In the genomic region with DNA sequence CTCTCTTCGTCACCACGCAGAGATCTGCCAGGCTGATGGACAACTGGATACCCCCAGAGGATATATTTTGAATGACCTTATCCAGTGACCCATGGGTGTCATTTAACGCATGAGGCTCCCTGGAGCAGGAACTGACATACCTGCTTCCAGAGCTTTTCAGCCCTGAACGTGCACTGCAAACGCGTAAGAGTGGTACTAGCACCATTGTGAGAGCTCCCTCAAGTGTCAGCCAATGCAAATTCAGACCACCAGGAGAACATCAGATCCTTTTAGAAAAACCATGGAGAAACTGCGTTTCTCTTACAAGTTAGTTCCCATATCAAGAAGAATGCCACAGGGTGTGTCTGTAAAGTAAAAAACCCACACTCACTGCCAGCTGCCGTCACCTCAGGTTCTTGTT, we compare ENCODE assay signal across 10 cellular contexts. TPM values are rescaled to one million over a fixed set of nuclear protein-coding genes. Genes with fewer than 3 reads are reported as not detected.
DNase-seq lines count a peak whose midpoint lies in the region; ATAC-seq and TF ChIP-seq lines count a peak whose summit lies in the region.
"Had no signal": no experiment of that assay in that cellular context is flagged by ENCODE, and none has a peak within 500 bp of the region (broad histone marks: within the 10 kb centered on the region; RNA-seq: fewer than 3 reads in every experiment).

No MANE protein-coding gene starts in this region.

- peaks cover 6% of the 10 kb centered on the region for H3K36me3 Mint-ChIP-seq in Caco-2 (ENCODE audit: insufficient read depth, unreplicated experiment)
- H3K36me3 Mint-ChIP-seq: IgD-negative memory B cell had no signal

- no peaks in the 10 kb centered on the region for H3K4me1 ChIP-seq in Caco-2

- no peaks in the 10 kb centered on the region for H3K9me3 ChIP-seq in Caco-2

- H3K27ac Mint-ChIP-seq in Caco-2 (ENCODE audit: unreplicated experiment) = no peak overlapping the region
- H3K27ac Mint-ChIP-seq: IgD-negative memory B cell had no signal

- peak; percentile 41 to 46 for DNase-seq in Caco-2
- DNase-seq in HCEC 1CT = peak; percentile 8
- peak; percentile 24 for DNase-seq in SK-N-DZ (ENCODE audit: low spot score)
- DNase-seq in left kidney (ENCODE audit: low read depth, low spot score) = peak; percentile 71
- DNase-seq in activated CD4-positive, alpha-beta T cell treated with anti-CD3 and anti-CD28 coated beads, Interleukin-2, amount 50 U/mL, for 1 hour = no peak
- DNase-seq in GM13976 (ENCODE audit: low spot score) = no peak

- H3K27me3 Mint-ChIP-seq in Caco-2 (ENCODE audit: insufficient read depth, unreplicated experiment) = peaks cover 3% of the 10 kb centered on the region

- no peak overlapping the region for H3K4me3 ChIP-seq in Caco-2 (ENCODE audit: low read depth, low read length)

- H3K4me1 Mint-ChIP-seq in Caco-2 (ENCODE audit: low read depth, unreplicated experiment) = no peaks in the 10 kb centered on the region

- POLR2A ChIA-PET in Caco-2 (lab: Charles Lee) = no interaction called here

- H3K36me3 ChIP-seq in Caco-2 (ENCODE audit: control insufficient read depth, insufficient read depth, low read length) = no peaks in the 10 kb centered on the region

- no TSS peak for BruUV-seq in Caco-2 (replicated peaks; lab: Mats Ljungman, UMichigan)

- no peak for ATAC-seq in HG03159 (IDR thresholded peaks at IDR 0.05; ENCODE audit: unreplicated experiment)
- no peak for ATAC-seq in GM21423 (IDR thresholded peaks at IDR 0.05; ENCODE audit: unreplicated experiment)
- ATAC-seq: sciatic nerve had no signal

- H3K9me3 Mint-ChIP-seq in Caco-2 (ENCODE audit: unreplicated experiment) = no peaks in the 10 kb centered on the region

- CTCF ChIA-PET in Caco-2 (lab: Charles Lee) = interaction anchor here (0.6 to 0.9 kb wide), 4 partner anchors 13 to 497 kb away, joined by 3 read pairs; no protein-coding TSS in a partner anchor

- H3K4me3 Mint-ChIP-seq in Caco-2 (ENCODE audit: unreplicated experiment) = no peak overlapping the region
- H3K4me3 Mint-ChIP-seq: IgD-negative memory B cell had no signal

- peak in 1 of 2 experiments; percentile 48 for TF ChIP-seq CTCF in Caco-2 (IDR thresholded peaks at IDR 0.05; ENCODE audit: insufficient read depth in 1 of 2, low read depth in 1 of 2, low read length in 1 of 2, severe bottlenecking in 1 of 2, unreplicated experiment in 1 of 2)
- TF ChIP-seq CTCF in GM13976 (IDR thresholded peaks at IDR 0.05; ENCODE audit: borderline replicate concordance, control extremely low read depth, extremely low read depth, insufficient read depth, missing control alignments) = no peak

- intact Hi-C loops in Caco-2 (cut with micrococcal nuclease; ENCODE audit: unreplicated experiment) = loop anchor here (10.0 kb wide), 1 partner anchor 404 kb away; no protein-coding TSS in a partner anchor

- no peaks in the 10 kb centered on the region for H3K27me3 ChIP-seq in Caco-2 (replicated peaks; ENCODE audit: control insufficient read depth, insufficient read depth, low read length)

- in situ Hi-C loops in GM13976 (cut with MboI; ENCODE audit: low sequenced_read_pairs, unreplicated experiment) = no loop called here

RNA-seq across cellular contexts. Expression of a gene that starts 7.3 kb away (rescaled TPM):
- 0.60 and 0.61 TPM in 2 replicates for total RNA-seq in Caco-2 (2022)
- not detected in 2 replicates for polyA plus RNA-seq in SK-N-DZ (2014; cell fraction: cytosol; rRNA removed)
- polyA plus RNA-seq in SK-N-DZ (2014; cell fraction: nucleus; rRNA removed) = 1.7 and 5.4 TPM in 2 replicates

RNA-seq across cellular contexts. Expression of a gene that starts 27.2 kb away (rescaled TPM):
- 0.09 and 0.16 TPM in 2 replicates for total RNA-seq in Caco-2 (2022)
- 0.03 TPM in 1 of 2 replicates, not detected in the other for polyA plus RNA-seq in SK-N-DZ (2014; cell fraction: cytosol; rRNA removed)
- 0.17 TPM in 1 of 2 replicates, not detected in the other for polyA plus RNA-seq in SK-N-DZ (2014; cell fraction: nucleus; rRNA removed)

RNA-seq across cellular contexts. Expression of a gene that starts 31.9 kb away (rescaled TPM):
- 34.0 and 36.9 TPM in 2 replicates for total RNA-seq in Caco-2 (2022)
- 59.1 and 84.3 TPM in 2 replicates for polyA plus RNA-seq in SK-N-DZ (2014; cell fraction: cytosol; rRNA removed)
- 76.1 and 108 TPM in 2 replicates for polyA plus RNA-seq in SK-N-DZ (2014; cell fraction: nucleus; rRNA removed)

RNA-seq across cellular contexts. Expression of a gene that starts 37.4 kb away (rescaled TPM):
- total RNA-seq in Caco-2 (2022) = not detected in 2 replicates
- not detected in 2 replicates for polyA plus RNA-seq in SK-N-DZ (2014; cell fraction: cytosol; rRNA removed)
- polyA plus RNA-seq in SK-N-DZ (2014; cell fraction: nucleus; rRNA removed) = not detected in 2 replicates
- total RNA-seq: sciatic nerve had no signal
- polyA plus RNA-seq: IgD-negative memory B cell had no signal

RNA-seq across cellular contexts. Expression of a gene that starts 56.3 kb away (rescaled TPM):
- 9.0 and 9.9 TPM in 2 replicates for total RNA-seq in Caco-2 (2022)
- polyA plus RNA-seq in SK-N-DZ (2014; cell fraction: cytosol; rRNA removed) = 0.13 TPM in 2 replicates
- polyA plus RNA-seq in SK-N-DZ (2014; cell fraction: nucleus; rRNA removed) = 0.72 TPM in 1 of 2 replicates, not detected in the other
- polyA plus RNA-seq: IgD-negative memory B cell had no signal

Comparison
In these comparisons a context has a peak if more than half of its experiments do, and no peak if none do; other contexts are left out.
1. DNase-seq: peak in Caco-2 (2 of 2), HCEC 1CT (single experiment), SK-N-DZ (single experiment) and left kidney (single experiment); none in activated CD4-positive, alpha-beta T cell treated with anti-CD3 and anti-CD28 coated beads, Interleukin-2, amount 50 U/mL, for 1 hour (single experiment) and GM13976 (single experiment).